20 cellular contexts compared by ENCODE assay signal in the genomic region with DNA sequence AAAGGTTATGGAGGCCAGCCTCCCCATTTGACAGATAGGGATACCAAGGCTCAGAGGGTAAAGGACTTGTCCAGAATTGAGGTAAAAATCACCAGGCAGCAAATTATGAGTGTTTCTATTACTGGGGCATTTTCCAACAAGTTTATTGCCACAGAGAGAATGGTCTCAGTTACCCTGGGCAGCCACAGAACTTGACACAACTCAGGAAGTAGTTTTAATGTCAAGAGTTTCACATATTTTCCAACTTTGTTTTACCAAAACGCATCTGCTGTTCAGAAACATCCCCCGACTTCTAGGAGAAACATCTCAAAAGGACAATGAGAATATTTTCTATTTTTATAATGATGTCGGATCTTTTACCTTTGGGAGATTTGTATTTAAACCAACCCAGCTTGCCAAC.
DNase-seq lines count a peak whose midpoint lies in the region; ATAC-seq, FAIRE-seq and TF ChIP-seq lines count a peak whose summit lies in the region.
"Had no signal": no experiment of that assay in that cellular context is flagged by ENCODE, and none has a peak within 500 bp of the region (broad histone marks: within the 10 kb centered on the region; RNA-seq: fewer than 3 reads in every experiment).

No MANE protein-coding gene starts in this region.

- H3K18ac ChIP-seq in mesenchymal stem cell (ENCODE audit: low read depth in 1 of 2, low read length in 2 of 2): no peak overlapping the region

- TF ChIP-seq CTCF in AG10803 (conservative IDR thresholded peaks at IDR 0.05; ENCODE audit: low read length): no peak
- no peak for TF ChIP-seq CTCF in K562 (IDR thresholded peaks at IDR 0.05 in 2 of 3, conservative IDR thresholded peaks at IDR 0.05 in 1 of 3; ENCODE audit: insufficient read depth in 2 of 3, low read depth in 1 of 3, low read length in 3 of 3)
- no peak for TF ChIP-seq CTCF in heart right ventricle (IDR thresholded peaks at IDR 0.05)

- in situ Hi-C loops in K562 (cut with MboI): no loop called here

- H2BK15ac ChIP-seq in mesenchymal stem cell (ENCODE audit: low read depth, poor library complexity, severe bottlenecking): no peak overlapping the region

- TF ChIP-seq POLR2A in K562 (conservative IDR thresholded peaks at IDR 0.05): no peak

- H2BK5ac ChIP-seq in mesenchymal stem cell (ENCODE audit: low read depth, low read length, poor library complexity, severe bottlenecking): no peak overlapping the region

- H3K9me3 ChIP-seq in K562 (replicated peaks; ENCODE audit: control insufficient read depth, insufficient read depth, low read depth, low read length) (no peaks in the 10 kb centered on the region), mesenchymal stem cell (ENCODE audit: control insufficient read depth, low read length) (no peaks in the 10 kb centered on the region), heart right ventricle (no peaks in the 10 kb centered on the region)
- H3K9me3 ChIP-seq: BE2C had no signal

- TF ChIP-seq RAD21 in K562 (CRISPR knock-in tag; conservative IDR thresholded peaks at IDR 0.05 in 1 of 2, IDR thresholded peaks at IDR 0.05 in 1 of 2): no peak

- intact Hi-C loops in K562 (cut with micrococcal nuclease) (no loop called here), heart right ventricle (cut with DNase I) (no loop called here)

- H3K4me2 ChIP-seq in K562 (ENCODE audit: insufficient read depth, low read length): no peak overlapping the region
- no peak overlapping the region for H3K4me2 ChIP-seq in mesenchymal stem cell (ENCODE audit: low read length, poor library complexity, severe bottlenecking)
- H3K4me2 ChIP-seq: GM23338 had no signal

- no peak overlapping the region for H2AFZ ChIP-seq in K562 (ENCODE audit: low read depth, low read length)
- no peak overlapping the region for H2AFZ ChIP-seq in mesenchymal stem cell (ENCODE audit: low read depth, low read length)
- H2AFZ ChIP-seq: GM23338 had no signal

- DNase-seq in AG10803 (ENCODE audit: low read depth): peak; percentile 25
- no peak for DNase-seq in K562 (ENCODE audit: extremely low read depth in 1 of 4, low spot score in 3 of 4)
- DNase-seq in fibroblast of gingiva (ENCODE audit: low read depth): peak; percentile 63
- DNase-seq in stromal cell of bone marrow (ENCODE audit: low read depth): peak; percentile 5
- no peak for DNase-seq in mesenchymal stem cell
- DNase-seq in DMS79 treated with DMSO at 0.1 percent for 48 hours (lab: John Stamatoyannopoulos, UW): no peak
- no peak for DNase-seq in heart right ventricle
- DNase-seq: 8988T; BE2C; C1 segment of cervical spinal cord; CD4-positive, CD25-positive, alpha-beta regulatory T cell; CD8-positive, alpha-beta memory T cell; COR-L47; DMS 273 treated with DMSO at 0.1 percent for 48 hours; DMS53; GDM1 had no signal

- peaks cover 0 to 15% of the 10 kb centered on the region in 2 experiments; a peak in 3 of 5 replicates for H3K4me1 ChIP-seq in K562 (replicated peaks in 1 of 2; ENCODE audit: control insufficient read depth in 2 of 2, insufficient read depth in 2 of 2, low read length in 2 of 2)
- H3K4me1 ChIP-seq in mesenchymal stem cell (ENCODE audit: control insufficient read depth, insufficient read depth, low read depth, low read length): no peaks in the 10 kb centered on the region
- no peaks in the 10 kb centered on the region for H3K4me1 ChIP-seq in heart right ventricle
- H3K4me1 ChIP-seq: BE2C had no signal

- no peaks in the 10 kb centered on the region for H3K79me1 ChIP-seq in mesenchymal stem cell (replicated peaks; ENCODE audit: low read length, poor library complexity, severe bottlenecking)

- no peak overlapping the region for H3K14ac ChIP-seq in mesenchymal stem cell (ENCODE audit: low read length in 2 of 2)

- CTCF ChIA-PET in K562 (lab: Yijun Ruan, JAX; ENCODE audit: low intra/inter-chr PET ratio): no interaction called here

- H4K91ac ChIP-seq in mesenchymal stem cell (ENCODE audit: low read length): no peak overlapping the region

- no peak overlapping the region for H2BK120ac ChIP-seq in mesenchymal stem cell (ENCODE audit: low read depth, low read length)

- TF ChIP-seq EP300 in K562 (IDR thresholded peaks at IDR 0.05; ENCODE audit: low read length): no peak

- no peak overlapping the region for H3K4ac ChIP-seq in mesenchymal stem cell (ENCODE audit: low read depth in 1 of 2, low read length in 2 of 2)

- BruUV-seq in K562 (replicated peaks; lab: Mats Ljungman, UMichigan): no TSS peak

- no peak for FAIRE-seq in K562 (lab: Jason Lieb, UNC)
- FAIRE-seq: GM12892, GM18507, H54 had no signal

- WGBS in K562 (ENCODE audit: insufficient coverage, low coverage, missing lambda C conversion rate): 46% methylated on average over 3 of the region's 3 CpGs
- WGBS in mesenchymal stem cell: no CpG with 5 or more reads among the region's 3 CpGs
- 49 to 53% methylated on average over 3 of the region's 3 CpGs for WGBS in heart right ventricle, 2 donors

- H3K4me3 ChIP-seq in AG10803 (ENCODE audit: low read length): no peak overlapping the region
- no peak overlapping the region for H3K4me3 ChIP-seq in K562
- H3K4me3 ChIP-seq in mesenchymal stem cell (ENCODE audit: insufficient read depth in 1 of 2, low read depth in 1 of 2, low read length in 2 of 2): no peak overlapping the region
- no peak overlapping the region for H3K4me3 ChIP-seq in heart right ventricle
- H3K4me3 ChIP-seq: GM23338 had no signal

- no peaks in the 10 kb centered on the region for H3K79me2 ChIP-seq in K562 (ENCODE audit: control insufficient read depth, insufficient read depth, low read length)

- no peak overlapping the region for H2BK12ac ChIP-seq in mesenchymal stem cell (ENCODE audit: low read length in 2 of 2)

- no peaks in the 10 kb centered on the region for H3K27me3 ChIP-seq in K562 (ENCODE audit: control insufficient read depth in 2 of 2, insufficient read depth in 2 of 2, low read length in 2 of 2)
- H3K27me3 ChIP-seq in mesenchymal stem cell (ENCODE audit: control insufficient read depth in 1 of 2, insufficient read depth in 1 of 2, low read length in 2 of 2): peaks cover 0 to 20% of the 10 kb centered on the region in 2 experiments
- peaks cover 0 to 23% (median 3%) of the 10 kb centered on the region in 7 donors for H3K27me3 ChIP-seq in heart right ventricle

- no peak overlapping the region for H3K23ac ChIP-seq in mesenchymal stem cell (ENCODE audit: low read length in 2 of 2)

- no peaks in the 10 kb centered on the region for H4K20me1 ChIP-seq in K562 (replicated peaks; ENCODE audit: control insufficient read depth, insufficient read depth, low read length)

- H2AK5ac ChIP-seq in mesenchymal stem cell (ENCODE audit: low read length, severe bottlenecking): no peak overlapping the region

- H3K27ac ChIP-seq in K562 (ENCODE audit: extremely low read depth, low read depth, low read length) (no peak overlapping the region), mesenchymal stem cell (ENCODE audit: low read length, poor library complexity, severe bottlenecking) (no peak overlapping the region), heart right ventricle (no peak overlapping the region)

- H3K9me1 ChIP-seq in K562 (ENCODE audit: control insufficient read depth, insufficient read depth, low read length): no peaks in the 10 kb centered on the region

- H4K8ac ChIP-seq in mesenchymal stem cell (ENCODE audit: low read length): no peak overlapping the region

- POLR2A ChIA-PET in K562 (lab: Yijun Ruan, JAX): no interaction called here

- ATAC-seq in K562: no peak
- ATAC-seq in heart right ventricle: no peak
- ATAC-seq: GM23338 had no signal

- no peaks in the 10 kb centered on the region for H3K36me3 ChIP-seq in K562 (ENCODE audit: control insufficient read depth, insufficient read depth, low read length)
- H3K36me3 ChIP-seq in mesenchymal stem cell (ENCODE audit: control insufficient read depth in 1 of 2, insufficient read depth in 2 of 2, low read depth in 1 of 2, low read length in 2 of 2): no peaks in the 10 kb centered on the region
- H3K36me3 ChIP-seq in heart right ventricle: no peaks in the 10 kb centered on the region
- H3K36me3 ChIP-seq: BE2C had no signal

- no peak overlapping the region for H3K9ac ChIP-seq in K562 (ENCODE audit: insufficient read depth in 1 of 2, low read depth in 2 of 2, low read length in 2 of 2)
- H3K9ac ChIP-seq in mesenchymal stem cell (ENCODE audit: low read length): no peak overlapping the region

TF ChIP-seq in K562, 482 proteins besides CTCF, POLR2A, EP300 and RAD21:
- TF ChIP-seq ETV1 (tag; conservative IDR thresholded peaks at IDR 0.05; ENCODE audit: low read depth) (no peak), RBM25 (IDR thresholded peaks at IDR 0.05; ENCODE audit: low read depth, low read length, severe bottlenecking) (peak; percentile 11)

Comparison
In these comparisons a context has a peak if more than half of its experiments do, and no peak if none do; other contexts are left out.
1. DNase-seq: peak in AG10803 (single experiment), fibroblast of gingiva (single experiment) and stromal cell of bone marrow (single experiment); none in K562 (0 of 4), mesenchymal stem cell (single experiment), DMS79 treated with DMSO at 0.1 percent for 48 hours (single experiment) and heart right ventricle (0 of 2).